Comparison of ENCODE assay signal across 8 cellular contexts in the genomic region with DNA sequence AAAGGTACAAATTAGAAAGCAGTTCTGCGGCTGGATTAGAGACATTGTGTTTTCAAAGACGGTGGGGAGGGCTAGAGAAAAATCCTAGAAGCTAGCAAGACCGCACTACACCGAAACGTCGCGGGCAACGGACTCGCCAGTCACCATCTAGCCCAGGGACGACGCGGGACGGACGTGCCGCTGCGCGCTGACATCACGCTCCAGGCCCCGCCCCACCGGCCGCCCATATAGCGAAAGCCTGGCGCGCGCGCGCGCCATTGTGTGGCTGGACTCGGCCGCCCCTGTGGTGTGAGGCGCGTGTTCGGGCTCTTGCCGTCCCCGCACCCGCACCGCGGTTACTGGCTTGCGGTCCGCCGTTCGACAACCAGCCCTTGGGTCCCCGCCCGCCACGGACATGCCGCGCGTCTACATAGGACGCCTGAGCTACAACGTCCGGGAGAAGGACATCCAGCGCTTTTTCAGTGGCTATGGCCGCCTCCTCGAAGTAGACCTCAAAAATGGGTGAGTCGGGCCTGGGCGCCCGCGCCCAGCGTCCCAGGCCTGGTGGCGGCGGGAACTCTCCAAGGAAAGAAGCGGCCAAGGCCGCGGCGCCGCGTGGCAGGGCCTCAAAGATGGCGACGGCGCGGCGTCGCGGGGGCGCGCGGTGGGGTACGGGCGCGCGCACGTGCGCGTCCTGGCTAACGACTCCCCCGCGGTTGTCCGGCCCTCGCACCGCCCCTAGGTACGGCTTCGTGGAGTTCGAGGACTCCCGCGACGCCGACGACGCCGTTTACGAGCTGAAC. TPM values are rescaled to one million over a fixed set of nuclear protein-coding genes. Genes with fewer than 3 reads are reported as not detected.
DNase-seq lines count a peak whose midpoint lies in the region; ATAC-seq and TF ChIP-seq lines count a peak whose summit lies in the region.

A gene (plus strand): TSS at position 257 of the 782 bp plus-strand sequence. CDS start 138 bp downstream, at position 395.

- H3K79me2 ChIP-seq in mesendoderm (ENCODE audit: control insufficient read depth, insufficient read depth, low read length) = peaks cover 24% of the 10 kb centered on the region

- H2BK120ac ChIP-seq in mesendoderm (ENCODE audit: low read depth, low read length) = no peak within 1 kb of the TSS

- peak within 1 kb of the TSS; percentile 94 to 97 for H3K4me3 Mint-ChIP-seq in effector memory CD8-positive, alpha-beta T cell

- peaks cover 5% of the 10 kb centered on the region for H3K79me1 ChIP-seq in mesendoderm (ENCODE audit: low read length)

- peak within 1 kb of the TSS; percentile 85 for H2AK5ac ChIP-seq in mesendoderm (ENCODE audit: low read length)

- H3K27ac Mint-ChIP-seq in effector memory CD8-positive, alpha-beta T cell = peak within 1 kb of the TSS; percentile 98 to 99

- peak within 1 kb of the TSS; percentile 100 for H3K9ac ChIP-seq in mesendoderm (ENCODE audit: low read length)

- peak within 1 kb of the TSS; percentile 99 for H3K18ac ChIP-seq in mesendoderm (ENCODE audit: low read length)

- H3K36me3 ChIP-seq in mesendoderm (ENCODE audit: control insufficient read depth, insufficient read depth, low read length) = peaks cover 9% of the 10 kb centered on the region

- H2BK15ac ChIP-seq in mesendoderm (replicated peaks; ENCODE audit: low read depth) = no peak within 1 kb of the TSS

- H3K4me3 ChIP-seq in HL-60 (replicated peaks; ENCODE audit: insufficient read depth, low read length) (peak within 1 kb of the TSS; percentile 71), mesendoderm (ENCODE audit: low read length) (peak within 1 kb of the TSS; percentile 98)

- H4K8ac ChIP-seq in mesendoderm (ENCODE audit: low read depth, low read length) = peak within 1 kb of the TSS; percentile 87

- H3K56ac ChIP-seq in mesendoderm (ENCODE audit: low read length) = peak within 1 kb of the TSS; percentile 100

- H3K27me3 Mint-ChIP-seq in effector memory CD8-positive, alpha-beta T cell = peaks cover 8 to 32% of the 10 kb centered on the region in 2 donors

- peak; percentile 81 for ATAC-seq in GM19463 (IDR thresholded peaks at IDR 0.05; ENCODE audit: unreplicated experiment)
- ATAC-seq in effector memory CD8-positive, alpha-beta T cell (replicated peaks) = peak; percentile 82

- H3K27me3 ChIP-seq in HL-60 (ENCODE audit: insufficient read depth, poor library complexity, severe bottlenecking) (no peaks in the 10 kb centered on the region), mesendoderm (ENCODE audit: insufficient read depth, low read length, poor library complexity) (no peaks in the 10 kb centered on the region)

- TF ChIP-seq CTCF in HL-60 (IDR thresholded peaks at IDR 0.05; ENCODE audit: insufficient read depth, low read length) = no peak

- peak within 1 kb of the TSS; percentile 92 for H2BK5ac ChIP-seq in mesendoderm (ENCODE audit: low read length)

- H3K27ac ChIP-seq in HL-60 (replicated peaks) = peak within 1 kb of the TSS; percentile 99
- H3K27ac ChIP-seq in mesendoderm (ENCODE audit: low read depth, low read length) = peak within 1 kb of the TSS; percentile 93

- H3K4ac ChIP-seq in mesendoderm (ENCODE audit: low read depth, low read length) = peak within 1 kb of the TSS; percentile 98

- peaks cover 56% of the 10 kb centered on the region for H3K36me3 Mint-ChIP-seq in effector memory CD8-positive, alpha-beta T cell (ENCODE audit: insufficient read depth)

- DNase-seq in CMK (ENCODE audit: low read depth) (peak; percentile 56), HL-60 (ENCODE audit: low read depth in 1 of 2, low spot score in 1 of 2) (peak; percentile 91), mesendoderm (peak; percentile 93)
- peak; percentile 86 for DNase-seq in NK-92 treated with Interleukin-12 subunit alpha and Interleukin-12 subunit beta, amount 100 ng/mL, for 24 hours (lab: John Stamatoyannopoulos, UW)
- DNase-seq in activated CD8-positive, alpha-beta memory T cell treated with anti-CD3 and anti-CD28 coated beads for 4 hours (ENCODE audit: low read depth in 2 of 2) = peak; percentile 84
- peak; percentile 91 to 94 (median 92) for DNase-seq in effector memory CD8-positive, alpha-beta T cell
- DNase-seq in stimulated activated CD8-positive, alpha-beta memory T cell treated with anti-CD3 and anti-CD28 coated beads, Interleukin-12 subunit alpha, Interleukin-12 subunit beta, amount 100 ng/mL, for 4 hours (ENCODE audit: low read depth) = peak; percentile 88

- no CpG with 5 or more reads among the region's 101 CpGs for WGBS in mesendoderm (ENCODE audit: extremely low coverage, insufficient coverage, low lambda C conversion rate)

- peak within 1 kb of the TSS; percentile 86 for H3K4me2 ChIP-seq in mesendoderm (ENCODE audit: low read length)

- peak within 1 kb of the TSS; percentile 100 for H3K23ac ChIP-seq in mesendoderm (ENCODE audit: low read length)

- peaks cover 13 to 17% of the 10 kb centered on the region in 2 donors for H3K4me1 Mint-ChIP-seq in effector memory CD8-positive, alpha-beta T cell (ENCODE audit: low read depth in 2 of 2)

- H4K5ac ChIP-seq in mesendoderm (ENCODE audit: low read length) = peak within 1 kb of the TSS; percentile 84

- peaks cover 2% of the 10 kb centered on the region for H3K4me1 ChIP-seq in mesendoderm (ENCODE audit: control insufficient read depth, low read depth, low read length)

- no peaks in the 10 kb centered on the region for H3K9me3 Mint-ChIP-seq in effector memory CD8-positive, alpha-beta T cell

RNA-seq across cellular contexts. Expression of the gene that starts here (rescaled TPM):
- 155 TPM for polyA plus RNA-seq in mesendoderm (2013, experiment 1 of 2)
- 154 TPM for polyA plus RNA-seq in mesendoderm (2013, experiment 2 of 2)

Comparison
In these comparisons a context has a peak if more than half of its experiments do, and no peak if none do; other contexts are left out.
1. Peak in every context shown above with its lines: DNase-seq, ATAC-seq, H3K4me3 ChIP-seq and H3K27ac ChIP-seq.